In genomic region chr1:231940116-231940515, GRCh38 we compare ENCODE assay signal across 1 cellular context.
TF ChIP-seq lines count a peak whose summit lies in the region.

No MANE protein-coding gene starts in this region.

TF ChIP-seq in GM23338, 12 proteins besides CTCF, POLR2A, EP300 and RAD21 (continued from another document):
- TF ChIP-seq, protein P1, sequence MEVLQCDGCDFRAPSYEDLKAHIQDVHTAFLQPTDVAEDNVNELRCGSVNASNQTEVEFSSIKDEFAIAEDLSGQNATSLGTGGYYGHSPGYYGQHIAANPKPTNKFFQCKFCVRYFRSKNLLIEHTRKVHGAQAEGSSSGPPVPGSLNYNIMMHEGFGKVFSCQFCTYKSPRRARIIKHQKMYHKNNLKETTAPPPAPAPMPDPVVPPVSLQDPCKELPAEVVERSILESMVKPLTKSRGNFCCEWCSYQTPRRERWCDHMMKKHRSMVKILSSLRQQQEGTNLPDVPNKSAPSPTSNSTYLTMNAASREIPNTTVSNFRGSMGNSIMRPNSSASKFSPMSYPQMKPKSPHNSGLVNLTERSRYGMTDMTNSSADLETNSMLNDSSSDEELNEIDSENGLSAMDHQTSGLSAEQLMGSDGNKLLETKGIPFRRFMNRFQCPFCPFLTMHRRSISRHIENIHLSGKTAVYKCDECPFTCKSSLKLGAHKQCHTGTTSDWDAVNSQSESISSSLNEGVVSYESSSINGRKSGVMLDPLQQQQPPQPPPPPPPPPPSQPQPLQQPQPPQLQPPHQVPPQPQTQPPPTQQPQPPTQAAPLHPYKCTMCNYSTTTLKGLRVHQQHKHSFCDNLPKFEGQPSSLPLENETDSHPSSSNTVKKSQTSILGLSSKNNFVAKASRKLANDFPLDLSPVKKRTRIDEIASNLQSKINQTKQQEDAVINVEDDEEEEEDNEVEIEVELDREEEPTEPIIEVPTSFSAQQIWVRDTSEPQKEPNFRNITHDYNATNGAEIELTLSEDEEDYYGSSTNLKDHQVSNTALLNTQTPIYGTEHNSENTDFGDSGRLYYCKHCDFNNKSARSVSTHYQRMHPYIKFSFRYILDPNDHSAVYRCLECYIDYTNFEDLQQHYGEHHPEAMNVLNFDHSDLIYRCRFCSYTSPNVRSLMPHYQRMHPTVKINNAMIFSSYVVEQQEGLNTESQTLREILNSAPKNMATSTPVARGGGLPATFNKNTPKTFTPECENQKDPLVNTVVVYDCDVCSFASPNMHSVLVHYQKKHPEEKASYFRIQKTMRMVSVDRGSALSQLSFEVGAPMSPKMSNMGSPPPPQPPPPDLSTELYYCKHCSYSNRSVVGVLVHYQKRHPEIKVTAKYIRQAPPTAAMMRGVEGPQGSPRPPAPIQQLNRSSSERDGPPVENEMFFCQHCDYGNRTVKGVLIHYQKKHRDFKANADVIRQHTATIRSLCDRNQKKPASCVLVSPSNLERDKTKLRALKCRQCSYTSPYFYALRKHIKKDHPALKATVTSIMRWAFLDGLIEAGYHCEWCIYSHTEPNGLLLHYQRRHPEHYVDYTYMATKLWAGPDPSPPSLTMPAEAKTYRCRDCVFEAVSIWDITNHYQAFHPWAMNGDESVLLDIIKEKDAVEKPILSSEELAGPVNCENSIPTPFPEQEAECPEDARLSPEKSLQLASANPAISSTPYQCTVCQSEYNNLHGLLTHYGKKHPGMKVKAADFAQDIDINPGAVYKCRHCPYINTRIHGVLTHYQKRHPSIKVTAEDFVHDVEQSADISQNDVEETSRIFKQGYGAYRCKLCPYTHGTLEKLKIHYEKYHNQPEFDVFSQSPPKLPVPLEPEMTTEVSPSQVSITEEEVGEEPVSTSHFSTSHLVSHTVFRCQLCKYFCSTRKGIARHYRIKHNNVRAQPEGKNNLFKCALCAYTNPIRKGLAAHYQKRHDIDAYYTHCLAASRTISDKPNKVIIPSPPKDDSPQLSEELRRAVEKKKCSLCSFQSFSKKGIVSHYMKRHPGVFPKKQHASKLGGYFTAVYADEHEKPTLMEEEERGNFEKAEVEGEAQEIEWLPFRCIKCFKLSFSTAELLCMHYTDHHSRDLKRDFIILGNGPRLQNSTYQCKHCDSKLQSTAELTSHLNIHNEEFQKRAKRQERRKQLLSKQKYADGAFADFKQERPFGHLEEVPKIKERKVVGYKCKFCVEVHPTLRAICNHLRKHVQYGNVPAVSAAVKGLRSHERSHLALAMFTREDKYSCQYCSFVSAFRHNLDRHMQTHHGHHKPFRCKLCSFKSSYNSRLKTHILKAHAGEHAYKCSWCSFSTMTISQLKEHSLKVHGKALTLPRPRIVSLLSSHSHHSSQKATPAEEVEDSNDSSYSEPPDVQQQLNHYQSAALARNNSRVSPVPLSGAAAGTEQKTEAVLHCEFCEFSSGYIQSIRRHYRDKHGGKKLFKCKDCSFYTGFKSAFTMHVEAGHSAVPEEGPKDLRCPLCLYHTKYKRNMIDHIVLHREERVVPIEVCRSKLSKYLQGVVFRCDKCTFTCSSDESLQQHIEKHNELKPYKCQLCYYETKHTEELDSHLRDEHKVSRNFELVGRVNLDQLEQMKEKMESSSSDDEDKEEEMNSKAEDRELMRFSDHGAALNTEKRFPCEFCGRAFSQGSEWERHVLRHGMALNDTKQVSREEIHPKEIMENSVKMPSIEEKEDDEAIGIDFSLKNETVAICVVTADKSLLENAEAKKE (CRISPR knock-in tag; IDR thresholded peaks at IDR 0.05), result no peak
